Comparison of ENCODE assay signal across 10 cellular contexts in the genomic region with DNA sequence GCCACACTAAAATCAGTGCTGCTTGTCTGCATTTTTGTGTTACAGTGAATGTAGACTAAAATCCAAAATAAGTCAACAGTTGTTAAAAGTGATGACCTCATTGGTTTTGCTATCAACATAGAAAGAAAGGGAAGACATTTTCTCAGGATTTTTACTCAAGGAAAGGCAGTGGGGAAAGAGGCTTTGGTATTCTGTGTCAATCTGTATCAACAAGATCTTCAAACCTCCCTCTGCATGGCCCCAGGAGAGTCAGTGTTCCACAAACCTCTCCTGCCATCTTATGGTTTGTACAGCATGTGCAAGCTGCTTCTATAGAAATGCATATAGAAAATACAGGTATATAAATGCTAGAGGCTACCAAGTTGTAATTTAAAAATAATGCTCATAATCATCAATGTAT. TPM values are rescaled to one million over a fixed set of nuclear protein-coding genes. Genes with fewer than 3 reads are reported as not detected.
DNase-seq lines count a peak whose midpoint lies in the region; ATAC-seq, FAIRE-seq and TF ChIP-seq lines count a peak whose summit lies in the region.
"Had no signal": no experiment of that assay in that cellular context is flagged by ENCODE, and none has a peak within 500 bp of the region (broad histone marks: within the 10 kb centered on the region; RNA-seq: fewer than 3 reads in every experiment).

No MANE protein-coding gene starts in this region.

- H3K4me3 ChIP-seq in bronchial epithelial cell (ENCODE audit: low read depth, low read length) (no peak overlapping the region), retinal pigment epithelial cell (ENCODE audit: low read length) (no peak overlapping the region), left lung (no peak overlapping the region)
- H3K4me3 ChIP-seq: upper lobe of right lung had no signal

- no peak for TF ChIP-seq CTCF in bronchial epithelial cell (IDR thresholded peaks at IDR 0.05; ENCODE audit: insufficient read depth, low read length, severe bottlenecking)
- peak; percentile 59 for TF ChIP-seq CTCF in retinal pigment epithelial cell (conservative IDR thresholded peaks at IDR 0.05; ENCODE audit: low read depth, low read length)
- no peak for TF ChIP-seq CTCF in left lung (IDR thresholded peaks at IDR 0.05)

- peak; percentile 7 for DNase-seq in NCI-H345 (lab: John Stamatoyannopoulos, UW)
- no peak for DNase-seq in NCI-H345 treated with DMSO at 0.1 percent for 48 hours (lab: John Stamatoyannopoulos, UW; ENCODE audit: unreplicated experiment)
- DNase-seq in HTR-8/SVneo (ENCODE audit: insufficient read length, low spot score), result peak; percentile 26
- peak; percentile 18 for DNase-seq in bronchial epithelial cell (ENCODE audit: low read depth)
- no peak for DNase-seq in retinal pigment epithelial cell (ENCODE audit: low read depth)
- no peak for DNase-seq in left lung
- no peak for DNase-seq in UCSD-AML1 (lab: John Stamatoyannopoulos, UW; ENCODE audit: unreplicated experiment)
- DNase-seq: upper lobe of right lung had no signal

- H3K9me3 ChIP-seq in left lung, result peaks cover 0 to 3% of the 10 kb centered on the region in 2 donors
- H3K9me3 ChIP-seq: upper lobe of right lung had no signal

- intact Hi-C loops in left lung (cut with DNase I), result no loop called here

- H3K27me3 ChIP-seq in bronchial epithelial cell (ENCODE audit: control insufficient read depth, insufficient read depth, low read length) (no peaks in the 10 kb centered on the region), left lung (no peaks in the 10 kb centered on the region)
- H3K27me3 ChIP-seq: upper lobe of right lung had no signal

- H3K36me3 ChIP-seq in bronchial epithelial cell (ENCODE audit: control insufficient read depth, insufficient read depth, low read length), result no peaks in the 10 kb centered on the region
- no peaks in the 10 kb centered on the region for H3K36me3 ChIP-seq in left lung
- H3K36me3 ChIP-seq: upper lobe of right lung had no signal

- no peaks in the 10 kb centered on the region for H3K4me1 ChIP-seq in left lung
- H3K4me1 ChIP-seq: upper lobe of right lung had no signal

- ATAC-seq in GM19452 (IDR thresholded peaks at IDR 0.05; ENCODE audit: unreplicated experiment) (no peak), left lung (no peak)
- ATAC-seq: upper lobe of right lung had no signal

- FAIRE-seq in HTR-8/SVneo (lab: Jason Lieb, UNC), result no peak
- FAIRE-seq in bronchial epithelial cell (lab: Jason Lieb, UNC), result no peak
- FAIRE-seq: TTC549 had no signal

- H3K27ac ChIP-seq in left lung, result no peak overlapping the region
- H3K27ac ChIP-seq: upper lobe of right lung had no signal

RNA-seq across cellular contexts. Expression of a gene that starts 13.8 kb away (rescaled TPM):
- total RNA-seq in bronchial epithelial cell, result not detected in 2 replicates
- not detected for total RNA-seq in left lung
- total RNA-seq: upper lobe of right lung had no signal

RNA-seq across cellular contexts. Expression of a gene that starts 18.5 kb away (rescaled TPM):
- total RNA-seq in bronchial epithelial cell, result not detected in 2 replicates
- total RNA-seq in left lung, result not detected
- total RNA-seq: upper lobe of right lung had no signal

RNA-seq across cellular contexts. Expression of a gene that starts 26.5 kb away (rescaled TPM):
- total RNA-seq in bronchial epithelial cell (not detected in 2 replicates), left lung (under 1 TPM; 0.29 to 0.41 TPM)
- total RNA-seq: upper lobe of right lung had no signal

RNA-seq across cellular contexts. Expression of a gene that starts 45.7 kb away (rescaled TPM):
- not detected in 2 replicates for total RNA-seq in bronchial epithelial cell
- not detected for total RNA-seq in left lung
- total RNA-seq: upper lobe of right lung had no signal

RNA-seq across cellular contexts. Expression of a gene that starts 52.1 kb away (rescaled TPM):
- total RNA-seq in bronchial epithelial cell (not detected in 2 replicates), left lung (not detected)
- total RNA-seq: upper lobe of right lung had no signal

Comparison
In these comparisons a context has a peak if more than half of its experiments do, and no peak if none do; other contexts are left out.
1. DNase-seq: peak in NCI-H345 (single experiment), HTR-8/SVneo (single experiment) and bronchial epithelial cell (single experiment); none in NCI-H345 treated with DMSO at 0.1 percent for 48 hours (single experiment), retinal pigment epithelial cell (single experiment), left lung (0 of 2) and UCSD-AML1 (single experiment).